ENCODE assay signal across 17 cellular contexts in genomic region chr17:69588739-69589334, GRCh38.
A peak's percentile ranks its signal among the peaks of the same experiment; 100 is the strongest.
DNase-seq lines count a peak whose midpoint lies in the region; ATAC-seq and TF ChIP-seq lines count a peak whose summit lies in the region.
"Had no signal": no experiment of that assay in that cellular context is flagged by ENCODE, and none has a peak within 500 bp of the region (broad histone marks: within the 10 kb centered on the region; RNA-seq: fewer than 3 reads in every experiment).

No MANE protein-coding gene starts in this region.

- no peaks in the 10 kb centered on the region for H3K36me3 Mint-ChIP-seq in WTC11
- peaks cover 9% of the 10 kb centered on the region for H3K36me3 Mint-ChIP-seq in endothelial cell (ENCODE audit: low read depth, unreplicated experiment)
- H3K36me3 Mint-ChIP-seq in nephron progenitor cell (ENCODE audit: low read depth): no peaks in the 10 kb centered on the region

- POLR2A ChIA-PET in HEK293 (lab: Yijun Ruan, JAX) (no interaction called here), WTC11 (lab: Charles Lee) (no interaction called here)

- intact Hi-C loops in dorsolateral prefrontal cortex (cut with DNase I): no loop called here

- H3K36me3 ChIP-seq in HEK293 (ENCODE audit: control insufficient read depth in 2 of 2, insufficient read depth in 1 of 2, low read length in 2 of 2): no peaks in the 10 kb centered on the region
- H3K36me3 ChIP-seq: SJCRH30 had no signal

- ATAC-seq in WTC11 (no peak), GM19351 (IDR thresholded peaks at IDR 0.05; ENCODE audit: unreplicated experiment) (no peak)
- ATAC-seq: K562, PC-3 had no signal

- H3K4me3 ChIP-seq in HEK293 (ENCODE audit: low read depth, low read length) (no peak overlapping the region), dorsolateral prefrontal cortex (no peak overlapping the region)
- H3K4me3 ChIP-seq: K562, SJCRH30 had no signal

- H3K27me3 ChIP-seq in dorsolateral prefrontal cortex: peaks cover 0 to 5% (median 0%) of the 10 kb centered on the region in 45 donors
- H3K27me3 ChIP-seq: SJCRH30 had no signal

- H3K4me1 Mint-ChIP-seq in WTC11: peaks cover 8% of the 10 kb centered on the region
- peaks cover 31% of the 10 kb centered on the region for H3K4me1 Mint-ChIP-seq in endothelial cell (ENCODE audit: unreplicated experiment)
- peaks cover 14% of the 10 kb centered on the region for H3K4me1 Mint-ChIP-seq in nephron progenitor cell

- TF ChIP-seq CTCF in HEK293 (tag by site-specific recombination; IDR thresholded peaks at IDR 0.05) (no peak), WTC11 (IDR thresholded peaks at IDR 0.05) (no peak), endothelial cell (IDR thresholded peaks at IDR 0.05; ENCODE audit: unreplicated experiment) (no peak), nephron progenitor cell (IDR thresholded peaks at IDR 0.05) (no peak), dorsolateral prefrontal cortex (IDR thresholded peaks at IDR 0.05 in 54 of 56, conservative IDR thresholded peaks at IDR 0.05 in 2 of 56; ENCODE audit: low read depth in 1 of 56, partially characterized antibody in 56 of 56) (no peak)

- no peak overlapping the region for H3K27ac ChIP-seq in HEK293 (ENCODE audit: extremely low read depth, low read depth, low read length)
- no peak overlapping the region for H3K27ac ChIP-seq in dorsolateral prefrontal cortex
- H3K27ac ChIP-seq: C4-2B, SJCRH30 had no signal

- no peak for DNase-seq in WTC11 (ENCODE audit: low spot score)
- no peak for DNase-seq in endothelial cell (ENCODE audit: low spot score)
- no peak for DNase-seq in nephron progenitor cell
- DNase-seq in kidney tubule cell (ENCODE audit: low spot score): no peak
- no peak for DNase-seq in HCEC 1CT
- no peak for DNase-seq in dorsolateral prefrontal cortex
- DNase-seq: DND-41, GOT3, NCI-H187, NCI-H345, NCI-H526 treated with DMSO at 0.1 percent for 48 hours, PC-3, SJCRH30 had no signal

- H3K4me3 Mint-ChIP-seq in WTC11 (no peak overlapping the region), endothelial cell (ENCODE audit: unreplicated experiment) (no peak overlapping the region), nephron progenitor cell (no peak overlapping the region)

- peaks cover 10% of the 10 kb centered on the region for H3K4me1 ChIP-seq in HEK293 (ENCODE audit: control insufficient read depth, insufficient read depth, low read length)
- H3K4me1 ChIP-seq: SJCRH30 had no signal

- CTCF ChIA-PET in HEK293 (lab: Yijun Ruan, JAX) (interaction anchor here (0.6 kb wide), 1 partner anchor 830 kb away, joined by 3 read pairs; no protein-coding TSS in a partner anchor), WTC11 (lab: Charles Lee) (no interaction called here)

- peaks cover 3% of the 10 kb centered on the region; the same call in 1 of the 2 replicates for H3K27me3 Mint-ChIP-seq in WTC11 (ENCODE audit: low read depth)
- peaks cover 6% of the 10 kb centered on the region for H3K27me3 Mint-ChIP-seq in endothelial cell (ENCODE audit: unreplicated experiment)
- H3K27me3 Mint-ChIP-seq in nephron progenitor cell (ENCODE audit: low read depth, poor library complexity): peaks cover 7% of the 10 kb centered on the region

- H3K9me3 Mint-ChIP-seq in WTC11: peaks cover 5% of the 10 kb centered on the region; the same call in 1 of the 2 replicates
- no peaks in the 10 kb centered on the region for H3K9me3 Mint-ChIP-seq in endothelial cell (ENCODE audit: unreplicated experiment)
- peaks cover 13% of the 10 kb centered on the region for H3K9me3 Mint-ChIP-seq in nephron progenitor cell

- H3K27ac Mint-ChIP-seq in WTC11 (peak overlapping the region; percentile 11; the same call in 1 of the 2 replicates), endothelial cell (ENCODE audit: unreplicated experiment) (peak overlapping the region; percentile 87), nephron progenitor cell (peak overlapping the region; percentile 24)

- H3K9me3 ChIP-seq in HEK293 (ENCODE audit: control insufficient read depth, insufficient read depth, low read depth, low read length): no peaks in the 10 kb centered on the region
- H3K9me3 ChIP-seq: SJCRH30 had no signal

TF ChIP-seq in HEK293, 187 proteins besides CTCF, POLR2A, EP300 and RAD21 (continues in another document):
- TF ChIP-seq ZSCAN16 (tag by site-specific recombination; IDR thresholded peaks at IDR 0.05) (no peak), ZNF837 (tag by site-specific recombination; IDR thresholded peaks at IDR 0.05) (no peak), ZNF274 (IDR thresholded peaks at IDR 0.05; ENCODE audit: low read length) (no peak), ZNF274 (tag by site-specific recombination; IDR thresholded peaks at IDR 0.05; ENCODE audit: borderline replicate concordance) (no peak), ZNF580 (tag by site-specific recombination; IDR thresholded peaks at IDR 0.05) (peak; percentile 70; the same call in 1 of the 2 replicates), ZBTB21 (tag by site-specific recombination; IDR thresholded peaks at IDR 0.05) (no peak), ZXDB (tag by site-specific recombination; IDR thresholded peaks at IDR 0.05) (0 out of 2 replicates have a peak, but pooled peaks have one; percentile 29), WT1 (tag by site-specific recombination; IDR thresholded peaks at IDR 0.05) (no peak), ZBTB44 (tag by site-specific recombination; IDR thresholded peaks at IDR 0.05) (peak; percentile 76), ZNF624 (tag by site-specific recombination; IDR thresholded peaks at IDR 0.05) (no peak), SCRT2 (tag by site-specific recombination; IDR thresholded peaks at IDR 0.05) (peak; percentile 39; the same call in 1 of the 2 replicates), OSR2 (tag by site-specific recombination; IDR thresholded peaks at IDR 0.05) (peak; percentile 41; the same call in 1 of the 2 replicates), ZNF169 (tag by site-specific recombination; IDR thresholded peaks at IDR 0.05) (no peak), FEZF1 (tag by site-specific recombination; IDR thresholded peaks at IDR 0.05) (peak; percentile 49; the same call in 1 of the 2 replicates), ZNF843 (tag by site-specific recombination; IDR thresholded peaks at IDR 0.05) (peak; percentile 72)

TF ChIP-seq in WTC11, 78 proteins besides CTCF, POLR2A, EP300 and RAD21:
- no peak for TF ChIP-seq ZNF671 (CRISPR knock-in tag; IDR thresholded peaks at IDR 0.05)
- TF ChIP-seq ZNF396 (CRISPR knock-in tag; IDR thresholded peaks at IDR 0.05; ENCODE audit: borderline replicate concordance): no peak
- TF ChIP-seq NFE2L1 (CRISPR knock-in tag; IDR thresholded peaks at IDR 0.05): no peak
- TF ChIP-seq E2F4 (CRISPR knock-in tag; IDR thresholded peaks at IDR 0.05; ENCODE audit: borderline replicate concordance, low read depth): no peak
- no peak for TF ChIP-seq ZBTB21 (CRISPR knock-in tag; IDR thresholded peaks at IDR 0.05; ENCODE audit: borderline replicate concordance)
- no peak for TF ChIP-seq SOX15 (CRISPR knock-in tag; IDR thresholded peaks at IDR 0.05)
- no peak for TF ChIP-seq CREB1 (CRISPR knock-in tag; IDR thresholded peaks at IDR 0.05)
- no peak for TF ChIP-seq ZNF416 (CRISPR knock-in tag; IDR thresholded peaks at IDR 0.05)
- no peak for TF ChIP-seq RORB (CRISPR knock-in tag; IDR thresholded peaks at IDR 0.05)
- no peak for TF ChIP-seq TEAD4 (CRISPR knock-in tag; IDR thresholded peaks at IDR 0.05)

Comparison
In these comparisons a context has a peak if more than half of its experiments do, and no peak if none do; other contexts are left out.
1. H3K27ac Mint-ChIP-seq: peak in every context shown above with its lines; median percentile 87 in endothelial cell; 24 in nephron progenitor cell; 11 in WTC11.